1 cellular context compared by ENCODE assay signal in the genomic region with DNA sequence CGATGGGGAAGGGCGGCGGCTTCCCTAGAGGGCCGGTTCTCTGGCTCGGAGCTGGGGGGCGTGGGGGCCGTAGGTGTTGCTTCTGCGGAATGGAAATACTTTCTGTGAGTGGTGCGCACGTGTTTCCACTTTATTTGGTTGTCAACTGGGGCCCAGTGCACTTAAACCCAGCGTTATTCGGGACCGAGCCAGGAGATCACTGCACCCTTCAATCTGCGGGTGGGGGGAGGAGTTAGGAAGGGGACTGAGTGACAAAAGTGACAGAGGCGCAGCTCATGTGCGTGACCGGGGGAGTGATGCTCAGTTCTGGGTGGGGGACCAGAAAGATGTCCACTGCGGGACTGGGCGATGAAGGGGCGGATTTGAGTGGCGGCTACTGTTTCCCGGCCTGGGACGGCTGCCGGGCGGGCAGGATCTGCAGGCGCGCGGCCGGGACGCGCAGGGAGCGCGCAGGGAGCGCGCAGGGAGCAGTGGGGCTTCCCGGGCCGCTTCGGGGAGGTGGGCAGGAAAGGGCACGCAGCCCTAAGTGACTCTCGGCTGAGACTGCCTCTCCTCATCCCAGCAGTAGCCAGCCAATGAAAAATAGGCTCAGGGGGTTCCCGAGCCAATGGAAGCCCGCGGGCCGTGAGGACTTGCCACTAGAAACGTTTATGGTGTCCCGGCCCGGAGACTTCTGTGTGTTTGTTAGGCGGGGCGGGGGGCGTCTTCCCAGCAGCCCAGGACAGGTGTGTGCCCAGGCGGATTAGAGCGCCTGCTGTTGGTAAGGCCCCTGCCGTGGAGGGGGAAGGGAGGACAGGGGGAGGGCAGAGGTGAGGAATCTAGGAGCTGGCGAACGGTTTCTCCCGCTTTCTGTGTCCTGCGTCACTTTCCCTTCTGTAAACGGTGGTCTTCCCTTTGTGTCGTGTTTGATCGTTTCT.
TF ChIP-seq lines count a peak whose summit lies in the region.

No MANE protein-coding gene starts in this region.

TF ChIP-seq in K562, 482 proteins besides CTCF, POLR2A, EP300 and RAD21 (continued from another document and continues in another):
- peak; percentile 39; the same call in 1 of the 2 replicates for TF ChIP-seq MAX (CRISPR knock-in tag; IDR thresholded peaks at IDR 0.05)
- TF ChIP-seq, protein P1, sequence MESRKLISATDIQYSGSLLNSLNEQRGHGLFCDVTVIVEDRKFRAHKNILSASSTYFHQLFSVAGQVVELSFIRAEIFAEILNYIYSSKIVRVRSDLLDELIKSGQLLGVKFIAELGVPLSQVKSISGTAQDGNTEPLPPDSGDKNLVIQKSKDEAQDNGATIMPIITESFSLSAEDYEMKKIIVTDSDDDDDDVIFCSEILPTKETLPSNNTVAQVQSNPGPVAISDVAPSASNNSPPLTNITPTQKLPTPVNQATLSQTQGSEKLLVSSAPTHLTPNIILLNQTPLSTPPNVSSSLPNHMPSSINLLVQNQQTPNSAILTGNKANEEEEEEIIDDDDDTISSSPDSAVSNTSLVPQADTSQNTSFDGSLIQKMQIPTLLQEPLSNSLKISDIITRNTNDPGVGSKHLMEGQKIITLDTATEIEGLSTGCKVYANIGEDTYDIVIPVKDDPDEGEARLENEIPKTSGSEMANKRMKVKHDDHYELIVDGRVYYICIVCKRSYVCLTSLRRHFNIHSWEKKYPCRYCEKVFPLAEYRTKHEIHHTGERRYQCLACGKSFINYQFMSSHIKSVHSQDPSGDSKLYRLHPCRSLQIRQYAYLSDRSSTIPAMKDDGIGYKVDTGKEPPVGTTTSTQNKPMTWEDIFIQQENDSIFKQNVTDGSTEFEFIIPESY (CRISPR knock-in tag; IDR thresholded peaks at IDR 0.05) = peak; percentile 68
- no peak for TF ChIP-seq CSDE1 (IDR thresholded peaks at IDR 0.05)
- peak; percentile 26 for TF ChIP-seq PHF20 (IDR thresholded peaks at IDR 0.05; ENCODE audit: partially characterized antibody)
- no peak for TF ChIP-seq U2AF2 (optimal IDR thresholded peaks at IDR 0.05; ENCODE audit: low read depth, low read length)
- no peak for TF ChIP-seq CHD4 (IDR thresholded peaks at IDR 0.05; ENCODE audit: insufficient read depth, insufficient replicate concordance, low read depth, low read length, poor library complexity, severe bottlenecking)
- 0 out of 2 replicates have a peak, but pooled peaks have one; percentile 19 for TF ChIP-seq L3MBTL2 (IDR thresholded peaks at IDR 0.05)
- TF ChIP-seq, protein P2, sequence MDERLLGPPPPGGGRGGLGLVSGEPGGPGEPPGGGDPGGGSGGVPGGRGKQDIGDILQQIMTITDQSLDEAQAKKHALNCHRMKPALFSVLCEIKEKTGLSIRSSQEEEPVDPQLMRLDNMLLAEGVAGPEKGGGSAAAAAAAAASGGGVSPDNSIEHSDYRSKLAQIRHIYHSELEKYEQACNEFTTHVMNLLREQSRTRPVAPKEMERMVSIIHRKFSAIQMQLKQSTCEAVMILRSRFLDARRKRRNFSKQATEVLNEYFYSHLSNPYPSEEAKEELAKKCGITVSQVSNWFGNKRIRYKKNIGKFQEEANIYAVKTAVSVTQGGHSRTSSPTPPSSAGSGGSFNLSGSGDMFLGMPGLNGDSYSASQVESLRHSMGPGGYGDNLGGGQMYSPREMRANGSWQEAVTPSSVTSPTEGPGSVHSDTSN (CRISPR knock-in tag; IDR thresholded peaks at IDR 0.05; ENCODE audit: low read depth) = no peak
- TF ChIP-seq, protein P2 (tag; conservative IDR thresholded peaks at IDR 0.05; ENCODE audit: low read depth) = 0 out of 2 replicates have a peak, but pooled peaks have one; percentile 20
- TF ChIP-seq MGA (IDR thresholded peaks at IDR 0.05) = peak; percentile 34; the same call in 1 of the 2 replicates
- TF ChIP-seq E2F6 (IDR thresholded peaks at IDR 0.05; ENCODE audit: borderline replicate concordance in 1 of 2, extremely low read depth in 1 of 2, insufficient read depth in 1 of 2, insufficient read length in 1 of 2, low read depth in 1 of 2, low read length in 1 of 2, poor library complexity in 1 of 2, severe bottlenecking in 1 of 2) = peak in 1 of 2 experiments; percentile 28
- TF ChIP-seq MNT (conservative IDR thresholded peaks at IDR 0.05) = 0 out of 4 replicates have a peak, but pooled peaks of 1 of the 2 experiments have one; percentile 46
- TF ChIP-seq PKNOX1 (IDR thresholded peaks at IDR 0.05) = peak; percentile 81
- TF ChIP-seq VEZF1 (CRISPR knock-in tag; IDR thresholded peaks at IDR 0.05) = peak; percentile 16; the same call in 1 of the 2 replicates
- TF ChIP-seq FOXA3 (CRISPR knock-in tag; conservative IDR thresholded peaks at IDR 0.05 in 1 of 2, IDR thresholded peaks at IDR 0.05 in 1 of 2) = no peak
- 0 out of 2 replicates have a peak, but pooled peaks have one; percentile 23 for TF ChIP-seq NKRF (IDR thresholded peaks at IDR 0.05; ENCODE audit: borderline replicate concordance)
- no peak for TF ChIP-seq GABPB2 (CRISPR knock-in tag; conservative IDR thresholded peaks at IDR 0.05)
- TF ChIP-seq HDAC3 (IDR thresholded peaks at IDR 0.05; ENCODE audit: borderline replicate concordance, partially characterized antibody) = no peak
- TF ChIP-seq NRF1 (conservative IDR thresholded peaks at IDR 0.05 in 1 of 2, IDR thresholded peaks at IDR 0.05 in 1 of 2) = peak; percentile 66 to 70
